ENCODE assay signal across 12 cellular contexts in the genomic region with DNA sequence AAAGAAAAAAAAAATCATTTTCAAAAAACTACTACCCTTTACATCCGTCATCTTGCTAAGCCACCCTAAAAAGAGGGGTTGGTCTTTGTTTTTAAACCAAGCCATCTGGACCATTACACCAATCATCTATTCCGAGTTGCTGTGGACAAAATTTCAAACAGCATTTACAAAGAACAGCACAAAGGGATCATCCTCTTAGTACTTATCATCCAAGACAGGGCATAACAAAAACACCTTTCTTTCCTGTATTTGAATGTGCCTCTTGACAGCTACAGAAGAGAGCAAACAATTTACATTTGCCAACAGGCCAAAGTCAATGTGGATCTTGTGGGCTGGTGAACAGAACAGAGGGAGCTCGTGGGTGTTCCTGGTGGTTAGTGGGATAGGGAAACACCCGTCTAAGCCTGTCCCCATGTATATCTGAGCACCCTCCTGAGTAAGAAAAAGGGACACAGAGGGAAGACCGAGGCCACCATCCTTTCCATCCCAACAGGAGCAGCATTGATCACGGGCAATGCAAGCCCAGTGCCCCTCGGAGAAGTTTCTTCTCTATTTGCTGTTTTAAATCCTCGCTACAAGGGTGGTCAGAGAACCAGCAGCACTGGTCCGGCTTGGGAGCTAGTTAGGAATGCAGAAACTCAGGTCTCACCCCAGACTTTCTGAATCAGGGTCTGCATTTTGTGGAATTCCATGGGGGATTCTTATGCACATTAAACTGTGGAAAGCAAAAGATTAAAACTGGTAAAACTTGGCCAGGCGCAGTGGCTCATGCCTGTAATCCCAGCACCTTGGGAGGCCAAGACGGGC. TPM values are rescaled to one million over a fixed set of nuclear protein-coding genes. Genes with fewer than 3 reads are reported as not detected.
A peak's percentile ranks its signal among the peaks of the same experiment; 100 is the strongest.
DNase-seq lines count a peak whose midpoint lies in the region; ATAC-seq and TF ChIP-seq lines count a peak whose summit lies in the region.
"Had no signal": no experiment of that assay in that cellular context is flagged by ENCODE, and none has a peak within 500 bp of the region (broad histone marks: within the 10 kb centered on the region; RNA-seq: fewer than 3 reads in every experiment).

No MANE protein-coding gene starts in this region.

- DNase-seq in activated naive CD4-positive, alpha-beta T cell treated with anti-CD3 and anti-CD28 coated beads for 36 hours: no peak
- DNase-seq in activated naive CD4-positive, alpha-beta T cell (lab: John Stamatoyannopoulos, UW): no peak
- no peak for DNase-seq in WTC11 (ENCODE audit: low spot score)
- peak in 6 of 49 donors; percentile 12 to 41 (median 16) for DNase-seq in substantia nigra (lab: John Stamatoyannopoulos, UW)
- DNase-seq in GM13977 (ENCODE audit: low spot score): no peak
- DNase-seq in neuronal stem cell (ENCODE audit: low spot score): no peak
- DNase-seq: GF-D8; Kasumi-1; stimulated activated CD4-positive, alpha-beta T cell treated with anti-CD3 and anti-CD28 coated beads, Interleukin-12 subunit alpha, Interleukin-12 subunit beta, amount 100 ng/mL, for 4 hours had no signal

- no peaks in the 10 kb centered on the region for H3K9me3 ChIP-seq in neuronal stem cell (replicated peaks in 1 of 2; ENCODE audit: control insufficient read depth in 2 of 2, insufficient read depth in 1 of 2, low read depth in 1 of 2, low read length in 2 of 2)

- H3K36me3 Mint-ChIP-seq in activated naive CD4-positive, alpha-beta T cell treated with anti-CD3 and anti-CD28 coated beads for 36 hours (ENCODE audit: low read depth): peaks cover 17% of the 10 kb centered on the region
- H3K36me3 Mint-ChIP-seq in WTC11: peaks cover 12% of the 10 kb centered on the region

- ATAC-seq in WTC11: no peak
- ATAC-seq in GM18517 (IDR thresholded peaks at IDR 0.05; ENCODE audit: unreplicated experiment): no peak

- H4K91ac ChIP-seq in neuronal stem cell (ENCODE audit: low read depth, low read length, poor library complexity): no peak overlapping the region

- H3K4me1 ChIP-seq in neuronal stem cell (ENCODE audit: control insufficient read depth in 2 of 2, insufficient read depth in 1 of 2, low read depth in 1 of 2, low read length in 2 of 2): peaks cover 7 to 8% of the 10 kb centered on the region in 2 donors

- no peak overlapping the region for H2BK5ac ChIP-seq in neuronal stem cell (ENCODE audit: low read length)

- no peak overlapping the region for H2BK12ac ChIP-seq in neuronal stem cell (ENCODE audit: low read length)

- no peaks in the 10 kb centered on the region for H3K27me3 Mint-ChIP-seq in activated naive CD4-positive, alpha-beta T cell treated with anti-CD3 and anti-CD28 coated beads for 36 hours (ENCODE audit: low read depth)
- H3K27me3 Mint-ChIP-seq in WTC11 (ENCODE audit: low read depth): no peaks in the 10 kb centered on the region; the same call in 1 of the 2 replicates

- H3K4me1 Mint-ChIP-seq in activated naive CD4-positive, alpha-beta T cell treated with anti-CD3 and anti-CD28 coated beads for 36 hours (ENCODE audit: low read depth): peaks cover 34% of the 10 kb centered on the region
- peaks cover 23% of the 10 kb centered on the region for H3K4me1 Mint-ChIP-seq in WTC11

- intact Hi-C loops in activated naive CD4-positive, alpha-beta T cell treated with anti-CD3 and anti-CD28 coated beads for 36 hours (cut with micrococcal nuclease): no loop called here

- CTCF ChIA-PET in activated naive CD4-positive, alpha-beta T cell treated with anti-CD3 and anti-CD28 coated beads for 36 hours (lab: Charles Lee): no interaction called here
- CTCF ChIA-PET in WTC11 (lab: Charles Lee): interaction anchor here (0.5 to 2.0 kb wide), 5 partner anchors 66 to 318 kb away, joined by 3 to 13 read pairs (median 4); partner anchors contain the start of gene SSTR2

- H2BK120ac ChIP-seq in neuronal stem cell (ENCODE audit: low read depth, low read length): no peak overlapping the region

- H2AFZ ChIP-seq in neuronal stem cell (ENCODE audit: low read length): no peak overlapping the region

- in situ Hi-C loops in GM13977 (cut with MboI; ENCODE audit: low pct_unique_long_range_greater_than_20kb, low sequenced_read_pairs, unreplicated experiment): no loop called here

- no peak overlapping the region for H3K9ac ChIP-seq in neuronal stem cell (ENCODE audit: low read depth, low read length, poor library complexity)

- H3K4me2 ChIP-seq in neuronal stem cell (ENCODE audit: insufficient read depth, low read length, poor library complexity, severe bottlenecking): no peak overlapping the region

- POLR2A ChIA-PET in WTC11 (lab: Charles Lee): interaction anchor here (0.6 to 0.7 kb wide), 2 partner anchors 71 to 938 kb away, joined by 3 read pairs; no protein-coding TSS in a partner anchor

- no peaks in the 10 kb centered on the region for H3K27me3 ChIP-seq in layer of hippocampus (ENCODE audit: control insufficient read depth, insufficient read depth, low read length)
- H3K27me3 ChIP-seq in neuronal stem cell (ENCODE audit: control insufficient read depth in 3 of 3, insufficient read depth in 3 of 3, low read depth in 1 of 3, low read length in 3 of 3): peaks cover 0 to 2% (median 0%) of the 10 kb centered on the region in 3 experiments

- no CpG with 5 or more reads among the region's 11 CpGs for WGBS in neuronal stem cell (ENCODE audit: extremely low coverage in 2 of 2, insufficient read length in 2 of 2, insufficient replicate concordance in 1 of 2), 2 donors

- no peaks in the 10 kb centered on the region for H3K9me3 Mint-ChIP-seq in activated naive CD4-positive, alpha-beta T cell treated with anti-CD3 and anti-CD28 coated beads for 36 hours
- H3K9me3 Mint-ChIP-seq in WTC11: no peaks in the 10 kb centered on the region

- H3K36me3 ChIP-seq in neuronal stem cell (replicated peaks in 1 of 2; ENCODE audit: control insufficient read depth in 2 of 2, insufficient read depth in 2 of 2, low read length in 2 of 2): no peaks in the 10 kb centered on the region

- peak overlapping the region; percentile 97 for H3K27ac ChIP-seq in layer of hippocampus (ENCODE audit: low read depth, low read length)
- peak overlapping the region; percentile 99 for H3K27ac ChIP-seq in substantia nigra (ENCODE audit: low read depth, low read length, poor library complexity, severe bottlenecking)
- H3K27ac ChIP-seq in neuronal stem cell (replicated peaks; ENCODE audit: low read length): no peak overlapping the region
- H3K27ac ChIP-seq: RWPE1 had no signal

- TF ChIP-seq CTCF in WTC11 (IDR thresholded peaks at IDR 0.05) (no peak), GM13977 (IDR thresholded peaks at IDR 0.05; ENCODE audit: extremely low read depth, insufficient read depth, missing control alignments) (no peak)

- H3K4ac ChIP-seq in neuronal stem cell (ENCODE audit: low read length): no peak overlapping the region

- no peak overlapping the region for H3K14ac ChIP-seq in neuronal stem cell (ENCODE audit: low read length)

- H3K18ac ChIP-seq in neuronal stem cell (ENCODE audit: low read length): no peak overlapping the region

- H3K27ac Mint-ChIP-seq in activated naive CD4-positive, alpha-beta T cell treated with anti-CD3 and anti-CD28 coated beads for 36 hours: no peak overlapping the region
- no peak overlapping the region; the same call in 1 of the 2 replicates for H3K27ac Mint-ChIP-seq in WTC11

- H3K4me3 Mint-ChIP-seq in activated naive CD4-positive, alpha-beta T cell treated with anti-CD3 and anti-CD28 coated beads for 36 hours: peak overlapping the region; percentile 0
- peak overlapping the region; percentile 47 for H3K4me3 Mint-ChIP-seq in WTC11

- no peak overlapping the region for H3K23ac ChIP-seq in neuronal stem cell (ENCODE audit: low read depth, low read length, poor library complexity)

- H2BK15ac ChIP-seq in neuronal stem cell (ENCODE audit: low read length): no peak overlapping the region

- no peak overlapping the region for H4K8ac ChIP-seq in neuronal stem cell (ENCODE audit: low read depth, low read length)

- no peak overlapping the region for H3K4me3 ChIP-seq in neuronal stem cell (ENCODE audit: low read length in 2 of 2)

- no peak overlapping the region for H2AK5ac ChIP-seq in neuronal stem cell (ENCODE audit: low read depth, low read length)

- H3K79me1 ChIP-seq in neuronal stem cell (ENCODE audit: low read depth, low read length): no peaks in the 10 kb centered on the region

TF ChIP-seq in WTC11, 78 proteins besides CTCF, POLR2A, EP300 and RAD21:
- TF ChIP-seq CREB1 (CRISPR knock-in tag; IDR thresholded peaks at IDR 0.05) (no peak), GABPB1 (CRISPR knock-in tag; IDR thresholded peaks at IDR 0.05) (peak; percentile 19; the same call in 1 of the 2 replicates), TCF7 (CRISPR knock-in tag; IDR thresholded peaks at IDR 0.05; ENCODE audit: low read depth) (no peak), ZNF423 (CRISPR knock-in tag; IDR thresholded peaks at IDR 0.05) (no peak), SP1 (CRISPR knock-in tag; conservative IDR thresholded peaks at IDR 0.05) (no peak), PRRX2 (CRISPR knock-in tag; IDR thresholded peaks at IDR 0.05) (no peak), JAZF1 (CRISPR knock-in tag; IDR thresholded peaks at IDR 0.05) (no peak)

RNA-seq across cellular contexts. Expression of gene SLC39A11, which starts 1.9 kb away (rescaled TPM):
- 10 to 100 TPM; 14.0 to 16.4 TPM for total RNA-seq in activated naive CD4-positive, alpha-beta T cell treated with anti-CD3 and anti-CD28 coated beads for 36 hours
- 18.9 to 25.5 TPM (median 22.3 TPM) in 3 replicates for total RNA-seq in WTC11 (2021)
- polyA plus RNA-seq in neuronal stem cell (2013, experiment 1 of 2): 4.1 TPM
- 4.3 TPM for polyA plus RNA-seq in neuronal stem cell (2013, experiment 2 of 2)
